Comparison of ENCODE assay signal across 8 cellular contexts in the genomic region with DNA sequence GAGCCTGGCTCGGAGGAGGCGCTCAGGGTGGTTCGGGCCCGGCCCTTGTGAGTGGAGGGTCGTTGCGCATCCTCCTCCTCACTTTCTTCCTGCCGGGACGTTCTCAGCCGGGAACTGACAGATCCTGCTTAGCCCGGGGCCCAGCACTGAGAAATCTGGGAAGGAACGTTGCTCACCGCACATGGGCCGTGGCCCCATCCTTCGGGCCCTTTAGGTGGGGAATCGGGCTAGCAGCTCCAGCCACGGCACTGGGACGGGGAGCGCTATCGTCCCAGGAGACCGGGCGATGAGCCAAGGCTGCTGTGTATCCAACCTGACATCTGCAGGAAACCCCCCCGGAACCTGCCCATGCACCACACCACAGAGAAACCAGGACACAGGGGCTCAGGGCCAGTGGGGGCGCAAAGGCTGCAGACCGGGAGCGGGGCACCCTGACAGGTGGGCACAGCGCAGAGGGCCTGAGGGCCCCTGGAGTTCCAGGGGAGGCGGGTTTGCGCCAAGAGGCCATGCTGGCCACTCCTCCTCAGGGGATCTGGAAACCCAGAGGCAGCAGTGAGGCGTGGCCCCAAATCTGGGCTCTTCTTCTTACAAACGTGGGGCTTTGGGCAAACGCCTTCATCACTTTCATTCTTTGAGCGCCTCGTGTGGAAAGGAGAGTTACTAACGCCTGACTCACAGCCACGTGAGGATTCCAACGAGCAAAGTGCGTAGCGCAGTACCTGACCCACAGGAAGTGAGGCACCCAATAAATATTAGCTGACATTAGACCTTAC.
DNase-seq lines count a peak whose midpoint lies in the region; ATAC-seq and TF ChIP-seq lines count a peak whose summit lies in the region.

A gene (minus strand): TSS at position 116 of the 773 bp plus-strand sequence. CDS start 4,659 bp downstream, outside the sequence.

- H3K4me3 ChIP-seq in GM12865 (ENCODE audit: low read depth, low read length) (peak within 1 kb of the TSS; percentile 68), choroid plexus epithelial cell (ENCODE audit: low read depth, low read length) (peak within 1 kb of the TSS; percentile 64)

- DNase-seq in GM12865 (ENCODE audit: low read depth) (peak; percentile 76), NCI-H2196 (lab: John Stamatoyannopoulos, UW; ENCODE audit: unreplicated experiment) (peak; percentile 83), choroid plexus epithelial cell (ENCODE audit: low read depth) (peak; percentile 98), kidney tubule cell (ENCODE audit: low spot score) (peak; percentile 99)
- peak; percentile 60 for DNase-seq in activated CD4-positive, CD25-positive, alpha-beta regulatory T cell treated with anti-CD3 and anti-CD28 coated beads, Interleukin-2, amount 50 U/mL, for 72 hours
- peak; percentile 87 for DNase-seq in stimulated activated CD4-positive, alpha-beta T cell treated with anti-CD3 and anti-CD28 coated beads, Interleukin-15, amount 100 ng/mL, for 24 hours

- TF ChIP-seq CTCF in GM12865 (IDR thresholded peaks at IDR 0.05; ENCODE audit: insufficient read depth, low read depth, low read length, missing control alignments): peak; percentile 24
- peak; percentile 45 for TF ChIP-seq CTCF in choroid plexus epithelial cell (conservative IDR thresholded peaks at IDR 0.05; ENCODE audit: low read depth, low read length)

- ATAC-seq in HG02642 (IDR thresholded peaks at IDR 0.05; ENCODE audit: poor library complexity, unreplicated experiment) (peak; percentile 41), HG03025 (IDR thresholded peaks at IDR 0.05; ENCODE audit: low FRiP score, unreplicated experiment) (no peak)
